In the genomic region with DNA sequence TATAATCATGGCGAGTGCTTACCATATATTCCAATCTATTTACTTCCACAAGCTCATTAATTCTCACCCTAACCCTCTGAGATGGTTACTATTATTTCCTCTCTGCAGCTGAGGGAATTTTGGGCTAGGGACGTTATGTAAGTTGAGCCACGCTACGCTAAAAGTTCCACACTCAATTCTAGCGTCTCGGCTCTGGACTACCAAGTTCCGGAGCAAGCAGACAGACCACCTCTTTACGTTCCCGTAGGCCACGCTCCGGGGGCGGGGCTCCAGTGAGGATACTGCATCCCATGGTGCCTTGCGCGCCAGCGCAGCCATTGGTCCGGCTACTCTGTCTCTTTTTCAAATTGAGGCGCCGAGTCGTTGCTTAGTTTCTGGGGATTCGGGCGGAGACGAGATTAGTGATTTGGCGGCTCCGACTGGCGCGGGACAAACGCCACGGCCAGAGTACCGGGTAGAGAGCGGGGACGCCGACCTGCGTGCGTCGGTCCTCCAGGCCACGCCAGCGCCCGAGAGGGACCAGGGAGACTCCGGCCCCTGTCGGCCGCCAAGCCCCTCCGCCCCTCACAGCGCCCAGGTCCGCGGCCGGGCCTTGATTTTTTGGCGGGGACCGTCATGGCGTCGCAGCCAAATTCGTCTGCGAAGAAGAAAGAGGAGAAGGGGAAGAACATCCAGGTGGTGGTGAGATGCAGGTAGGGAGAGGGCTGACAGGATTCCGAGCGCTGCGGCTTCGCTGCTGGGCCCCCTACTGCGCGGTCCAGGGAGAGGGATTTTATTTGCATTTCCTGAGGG, we compare ENCODE assay signal across 8 cellular contexts. TPM values are rescaled to one million over a fixed set of nuclear protein-coding genes. Genes with fewer than 3 reads are reported as not detected.
DNase-seq lines count a peak whose midpoint lies in the region; ATAC-seq and TF ChIP-seq lines count a peak whose summit lies in the region.

A gene (plus strand): TSS at position 370 of the 792 bp plus-strand sequence. CDS start 246 bp downstream, at position 616.

- ATAC-seq in GM18907 (IDR thresholded peaks at IDR 0.05; ENCODE audit: unreplicated experiment) (peak; percentile 85), HG03159 (IDR thresholded peaks at IDR 0.05; ENCODE audit: unreplicated experiment) (peak; percentile 67), WTC11 (peak; percentile 88)

- DNase-seq in AG04449 (ENCODE audit: low read depth, low spot score), result peak; percentile 72
- peak; percentile 96 for DNase-seq in NCI-H226
- DNase-seq in WTC11 (ENCODE audit: low spot score), result peak; percentile 97
- DNase-seq in cardiac fibroblast (ENCODE audit: low read depth in 2 of 2), result peak; percentile 97
- peak; percentile 93 to 95 (median 94) for DNase-seq in immature natural killer cell
- DNase-seq in smooth muscle cell of the brain vasculature (ENCODE audit: low read depth, low spot score), result peak; percentile 93

- no peaks in the 10 kb centered on the region for H3K9me3 Mint-ChIP-seq in WTC11
- no peaks in the 10 kb centered on the region for H3K9me3 Mint-ChIP-seq in immature natural killer cell

- H3K4me3 Mint-ChIP-seq in WTC11 (peak within 1 kb of the TSS; percentile 95), immature natural killer cell (peak within 1 kb of the TSS; percentile 90 to 100 (median 96))

- peak within 1 kb of the TSS; percentile 78 for H3K4me3 ChIP-seq in AG04449 (ENCODE audit: low read depth, low read length)
- H3K4me3 ChIP-seq in cardiac fibroblast (replicated peaks in 1 of 2; ENCODE audit: low read depth in 2 of 2, low read length in 2 of 2), result peak within 1 kb of the TSS; percentile 79 to 85

- H3K4me1 Mint-ChIP-seq in WTC11 (peaks cover 52% of the 10 kb centered on the region), immature natural killer cell (peaks cover 35 to 46% of the 10 kb centered on the region in 2 donors)

- H3K36me3 Mint-ChIP-seq in WTC11, result no peaks in the 10 kb centered on the region
- no peaks in the 10 kb centered on the region for H3K36me3 Mint-ChIP-seq in immature natural killer cell

- H3K27ac Mint-ChIP-seq in WTC11, result peak within 1 kb of the TSS; percentile 100
- H3K27ac Mint-ChIP-seq in immature natural killer cell, result peak within 1 kb of the TSS; percentile 98 to 100 (median 100)

- no peaks in the 10 kb centered on the region for H3K27me3 Mint-ChIP-seq in WTC11 (ENCODE audit: low read depth)
- peaks cover 3 to 12% (median 9%) of the 10 kb centered on the region in 3 donors for H3K27me3 Mint-ChIP-seq in immature natural killer cell (ENCODE audit: low read depth in 3 of 3)

- POLR2A ChIA-PET in AG04449 (lab: Yijun Ruan, JAX), result no interaction called here
- POLR2A ChIA-PET in WTC11 (lab: Charles Lee), result interaction anchor here (3.2 kb wide), 1 partner anchor 20 kb away, joined by 15 read pairs; a partner anchor contains a TSS

- TF ChIP-seq CTCF in AG04449 (IDR thresholded peaks at IDR 0.05; ENCODE audit: insufficient read depth, low read length, missing control alignments) (no peak), WTC11 (IDR thresholded peaks at IDR 0.05) (no peak), cardiac fibroblast (IDR thresholded peaks at IDR 0.05; ENCODE audit: low read depth, low read length) (no peak)

- CTCF ChIA-PET in AG04449 (lab: Yijun Ruan, JAX) (interaction anchor here (0.7 to 1.3 kb wide), 3 partner anchors 13 to 76 kb away, joined by 3 to 4 read pairs (median 3); no protein-coding TSS in a partner anchor), WTC11 (lab: Charles Lee) (no interaction called here)

TF ChIP-seq in WTC11, 78 proteins besides CTCF, POLR2A, EP300 and RAD21 (continues in another document):
- TF ChIP-seq NFATC4 (CRISPR knock-in tag; IDR thresholded peaks at IDR 0.05), result no peak
- TF ChIP-seq FOXJ3 (CRISPR knock-in tag; IDR thresholded peaks at IDR 0.05; ENCODE audit: borderline replicate concordance), result no peak
- TF ChIP-seq, protein P1, sequence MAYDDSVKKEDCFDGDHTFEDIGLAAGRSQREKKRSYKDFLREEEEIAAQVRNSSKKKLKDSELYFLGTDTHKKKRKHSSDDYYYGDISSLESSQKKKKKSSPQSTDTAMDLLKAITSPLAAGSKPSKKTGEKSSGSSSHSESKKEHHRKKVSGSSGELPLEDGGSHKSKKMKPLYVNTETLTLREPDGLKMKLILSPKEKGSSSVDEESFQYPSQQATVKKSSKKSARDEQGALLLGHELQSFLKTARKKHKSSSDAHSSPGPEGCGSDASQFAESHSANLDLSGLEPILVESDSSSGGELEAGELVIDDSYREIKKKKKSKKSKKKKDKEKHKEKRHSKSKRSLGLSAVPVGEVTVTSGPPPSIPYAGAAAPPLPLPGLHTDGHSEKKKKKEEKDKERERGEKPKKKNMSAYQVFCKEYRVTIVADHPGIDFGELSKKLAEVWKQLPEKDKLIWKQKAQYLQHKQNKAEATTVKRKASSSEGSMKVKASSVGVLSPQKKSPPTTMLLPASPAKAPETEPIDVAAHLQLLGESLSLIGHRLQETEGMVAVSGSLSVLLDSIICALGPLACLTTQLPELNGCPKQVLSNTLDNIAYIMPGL (CRISPR knock-in tag; IDR thresholded peaks at IDR 0.05), result peak; percentile 52; the same call in 1 of the 2 replicates
- TF ChIP-seq, protein P2, sequence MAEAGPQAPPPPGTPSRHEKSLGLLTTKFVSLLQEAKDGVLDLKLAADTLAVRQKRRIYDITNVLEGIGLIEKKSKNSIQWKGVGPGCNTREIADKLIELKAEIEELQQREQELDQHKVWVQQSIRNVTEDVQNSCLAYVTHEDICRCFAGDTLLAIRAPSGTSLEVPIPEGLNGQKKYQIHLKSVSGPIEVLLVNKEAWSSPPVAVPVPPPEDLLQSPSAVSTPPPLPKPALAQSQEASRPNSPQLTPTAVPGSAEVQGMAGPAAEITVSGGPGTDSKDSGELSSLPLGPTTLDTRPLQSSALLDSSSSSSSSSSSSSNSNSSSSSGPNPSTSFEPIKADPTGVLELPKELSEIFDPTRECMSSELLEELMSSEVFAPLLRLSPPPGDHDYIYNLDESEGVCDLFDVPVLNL (CRISPR knock-in tag; IDR thresholded peaks at IDR 0.05; ENCODE audit: borderline replicate concordance, low read depth), result peak; percentile 81; the same call in 1 of the 2 replicates
- no peak for TF ChIP-seq ZBTB21 (CRISPR knock-in tag; IDR thresholded peaks at IDR 0.05; ENCODE audit: borderline replicate concordance)
- TF ChIP-seq, protein P3, sequence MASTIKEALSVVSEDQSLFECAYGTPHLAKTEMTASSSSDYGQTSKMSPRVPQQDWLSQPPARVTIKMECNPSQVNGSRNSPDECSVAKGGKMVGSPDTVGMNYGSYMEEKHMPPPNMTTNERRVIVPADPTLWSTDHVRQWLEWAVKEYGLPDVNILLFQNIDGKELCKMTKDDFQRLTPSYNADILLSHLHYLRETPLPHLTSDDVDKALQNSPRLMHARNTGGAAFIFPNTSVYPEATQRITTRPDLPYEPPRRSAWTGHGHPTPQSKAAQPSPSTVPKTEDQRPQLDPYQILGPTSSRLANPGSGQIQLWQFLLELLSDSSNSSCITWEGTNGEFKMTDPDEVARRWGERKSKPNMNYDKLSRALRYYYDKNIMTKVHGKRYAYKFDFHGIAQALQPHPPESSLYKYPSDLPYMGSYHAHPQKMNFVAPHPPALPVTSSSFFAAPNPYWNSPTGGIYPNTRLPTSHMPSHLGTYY (CRISPR knock-in tag; IDR thresholded peaks at IDR 0.05), result no peak
- TF ChIP-seq, protein P4, sequence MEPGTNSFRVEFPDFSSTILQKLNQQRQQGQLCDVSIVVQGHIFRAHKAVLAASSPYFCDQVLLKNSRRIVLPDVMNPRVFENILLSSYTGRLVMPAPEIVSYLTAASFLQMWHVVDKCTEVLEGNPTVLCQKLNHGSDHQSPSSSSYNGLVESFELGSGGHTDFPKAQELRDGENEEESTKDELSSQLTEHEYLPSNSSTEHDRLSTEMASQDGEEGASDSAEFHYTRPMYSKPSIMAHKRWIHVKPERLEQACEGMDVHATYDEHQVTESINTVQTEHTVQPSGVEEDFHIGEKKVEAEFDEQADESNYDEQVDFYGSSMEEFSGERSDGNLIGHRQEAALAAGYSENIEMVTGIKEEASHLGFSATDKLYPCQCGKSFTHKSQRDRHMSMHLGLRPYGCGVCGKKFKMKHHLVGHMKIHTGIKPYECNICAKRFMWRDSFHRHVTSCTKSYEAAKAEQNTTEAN (CRISPR knock-in tag; IDR thresholded peaks at IDR 0.05), result 0 out of 2 replicates have a peak, but pooled peaks have one; percentile 71
- no peak for TF ChIP-seq JAZF1 (CRISPR knock-in tag; IDR thresholded peaks at IDR 0.05)
- TF ChIP-seq NFE2L1 (CRISPR knock-in tag; IDR thresholded peaks at IDR 0.05), result no peak
- no peak for TF ChIP-seq ATF1 (CRISPR knock-in tag; IDR thresholded peaks at IDR 0.05)
- TF ChIP-seq CREM (CRISPR knock-in tag; IDR thresholded peaks at IDR 0.05), result 0 out of 2 replicates have a peak, but pooled peaks have one; percentile 58
- TF ChIP-seq EMX1 (CRISPR knock-in tag; IDR thresholded peaks at IDR 0.05), result no peak
- TF ChIP-seq ELF4 (CRISPR knock-in tag; IDR thresholded peaks at IDR 0.05; ENCODE audit: low read depth), result no peak
- no peak; the same call in 1 of the 2 replicates for TF ChIP-seq FOXP1 (CRISPR knock-in tag; IDR thresholded peaks at IDR 0.05; ENCODE audit: borderline replicate concordance)
- TF ChIP-seq ZNF671 (CRISPR knock-in tag; IDR thresholded peaks at IDR 0.05), result no peak

RNA-seq across cellular contexts. Expression of the gene that starts here (rescaled TPM):
- 46.0 to 55.7 TPM (median 47.5 TPM) in 3 replicates for total RNA-seq in WTC11 (2021)
- polyA plus RNA-seq in immature natural killer cell, result 1 to 10 TPM in 2 of 3 donors, under 1 TPM in 1; 0.55 to 2.0 (median 1.4) TPM

Comparison
In these comparisons a context has a peak if more than half of its experiments do, and no peak if none do; other contexts are left out.
1. Peak in every context shown above with its lines: DNase-seq, ATAC-seq and H3K4me3 ChIP-seq.